Comparison of ENCODE assay signal across 8 cellular contexts in the genomic region with DNA sequence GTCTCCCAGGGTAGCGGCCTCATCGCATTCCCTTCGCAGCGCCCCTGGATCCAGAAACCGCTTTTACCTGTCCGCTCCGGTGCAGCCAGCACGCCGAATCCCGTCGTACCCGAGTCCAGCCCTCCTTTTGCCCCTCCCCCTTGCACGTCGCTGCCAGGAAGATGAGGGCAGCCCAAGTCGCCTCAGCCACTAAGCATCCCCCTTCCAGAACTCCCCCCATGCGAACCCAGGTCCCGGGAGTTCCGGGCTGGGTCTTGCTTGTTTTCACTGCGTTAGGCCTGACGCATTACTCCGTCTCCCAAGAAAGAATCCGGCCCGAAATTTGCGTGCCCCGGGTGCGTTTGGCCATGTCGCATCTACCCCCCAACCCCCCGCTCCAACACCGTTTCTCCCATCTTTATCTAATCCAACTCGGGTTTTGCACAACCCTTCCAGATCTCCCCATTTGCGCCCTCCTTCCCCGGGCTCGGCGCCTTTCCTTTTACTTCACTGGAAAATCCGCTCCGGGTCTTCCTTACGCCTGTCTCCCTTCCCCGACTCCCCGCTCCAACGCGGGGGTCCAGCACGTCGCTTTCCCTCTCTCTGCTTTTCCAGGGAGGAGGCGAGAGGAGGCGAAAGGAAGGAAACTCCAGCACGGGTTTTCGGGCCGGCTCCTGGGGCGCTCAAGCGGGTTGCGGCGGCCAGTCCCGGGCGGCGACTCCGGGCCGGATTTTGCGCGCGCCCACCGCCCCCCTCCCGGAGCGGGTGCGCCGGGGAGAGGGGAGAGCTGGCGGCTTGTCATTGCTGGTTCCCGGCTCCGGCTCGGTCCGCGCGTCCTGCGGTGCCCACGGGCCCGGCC.
DNase-seq lines count a peak whose midpoint lies in the region; TF ChIP-seq lines count a peak whose summit lies in the region.
"Not testable (repeated sequence)": the region's sequence is repeated elsewhere in the genome, so short reads cannot be mapped to it uniquely, and the experiment has no call there.

No MANE protein-coding gene starts in this region.

- TF ChIP-seq CTCF in fibroblast of pulmonary artery (IDR thresholded peaks at IDR 0.05; ENCODE audit: low read length, missing control alignments) = not testable (repeated sequence)

- not testable (repeated sequence) for H3K4me1 ChIP-seq in HAP-1; mucosa of rectum (ENCODE audit: control insufficient read depth in 2 of 2, insufficient read depth in 2 of 2, low read length in 2 of 2)

- peak overlapping the region; percentile 56 for H3K4me3 ChIP-seq in HAP-1
- peak overlapping the region; percentile 74 for H3K4me3 ChIP-seq in fibroblast of pulmonary artery (replicated peaks; ENCODE audit: low read depth, low read length)
- peak overlapping the region; percentile 78 to 80 for H3K4me3 ChIP-seq in mucosa of rectum (ENCODE audit: low read length in 2 of 2)

- not testable (repeated sequence) for H3K36me3 ChIP-seq in HAP-1 (replicated peaks); mucosa of rectum (ENCODE audit: control insufficient read depth in 2 of 2, insufficient read depth in 2 of 2, low read length in 2 of 2)

- H3K4me3 Mint-ChIP-seq in activated naive CD4-positive, alpha-beta T cell treated with anti-CD3 and anti-CD28 coated beads for 36 hours = peak overlapping the region; percentile 90

- peak overlapping the region; percentile 29 to 58 for H3K27ac ChIP-seq in mucosa of rectum (ENCODE audit: low read depth in 2 of 2, low read length in 2 of 2)

- intact Hi-C loops in activated naive CD4-positive, alpha-beta T cell treated with anti-CD3 and anti-CD28 coated beads for 36 hours (cut with micrococcal nuclease) = loop anchor here (2.0 to 5.0 kb wide), 2 partner anchors 116 to 591 kb away; a partner anchor contains a TSS

- not testable (repeated sequence) for H3K9me3 Mint-ChIP-seq in activated naive CD4-positive, alpha-beta T cell treated with anti-CD3 and anti-CD28 coated beads for 36 hours

- CTCF ChIA-PET in activated naive CD4-positive, alpha-beta T cell treated with anti-CD3 and anti-CD28 coated beads for 36 hours (lab: Charles Lee) = interaction anchor here (0.9 kb wide), 1 partner anchor 604 kb away, joined by 3 read pairs; no protein-coding TSS in a partner anchor

- H3K27ac Mint-ChIP-seq in activated naive CD4-positive, alpha-beta T cell treated with anti-CD3 and anti-CD28 coated beads for 36 hours = peak overlapping the region; percentile 69

- not testable (repeated sequence) for H3K9me3 ChIP-seq in HAP-1; mucosa of rectum (ENCODE audit: control insufficient read depth in 2 of 2, low read length in 2 of 2)

- not testable (repeated sequence) for H3K27me3 ChIP-seq in HAP-1 (ENCODE audit: low read depth); mucosa of rectum (ENCODE audit: control insufficient read depth in 2 of 2, insufficient read depth in 2 of 2, low read length in 2 of 2)

- H3K36me3 Mint-ChIP-seq in activated naive CD4-positive, alpha-beta T cell treated with anti-CD3 and anti-CD28 coated beads for 36 hours (ENCODE audit: low read depth) = not testable (repeated sequence)

- in situ Hi-C loops in HAP-1 (cut with MboI; ENCODE audit: low sequenced_read_pairs) = loop anchor here (25.0 kb wide), 1 partner anchor 596 kb away; a partner anchor contains a TSS

- peak overlapping the region; percentile 57 to 65 for H3K9ac ChIP-seq in mucosa of rectum (ENCODE audit: low read depth in 1 of 2, low read length in 2 of 2)

- DNase-seq in CMK (ENCODE audit: low read depth) (peak; percentile 77), HAP-1 (ENCODE audit: low spot score in 2 of 2) (peak; percentile 88 to 97), NCI-H1694 treated with DMSO at 0.1 percent for 48 hours (lab: John Stamatoyannopoulos, UW) (peak; percentile 90), SKM-1 treated with dmso at 0.1 percent for 144 hours (lab: John Stamatoyannopoulos, UW; ENCODE audit: unreplicated experiment) (peak; percentile 70), fibroblast of pulmonary artery (ENCODE audit: low read depth) (peak; percentile 95)
- DNase-seq in activated naive CD4-positive, alpha-beta T cell treated with anti-CD3 and anti-CD28 coated beads for 36 hours = peak; percentile 76
- DNase-seq in stimulated activated CD8-positive, alpha-beta memory T cell treated with anti-CD3 and anti-CD28 coated beads, Interleukin-12 subunit alpha, Interleukin-12 subunit beta, amount 100 ng/mL, for 4 hours (ENCODE audit: low read depth) = peak; percentile 62

- H3K27me3 Mint-ChIP-seq in activated naive CD4-positive, alpha-beta T cell treated with anti-CD3 and anti-CD28 coated beads for 36 hours (ENCODE audit: low read depth) = peaks cover 26% of the 10 kb centered on the region

- H3K4me1 Mint-ChIP-seq in activated naive CD4-positive, alpha-beta T cell treated with anti-CD3 and anti-CD28 coated beads for 36 hours (ENCODE audit: low read depth) = peaks cover 32% of the 10 kb centered on the region

Comparison
In these comparisons a context has a peak if more than half of its experiments do, and no peak if none do; other contexts are left out.
1. Peak in every context shown above with its lines: DNase-seq, H3K4me3 ChIP-seq and H3K27ac ChIP-seq.